ENCODE assay signal across 24 cellular contexts in genomic region chr13:42073683-42074082, GRCh38.
"Had no signal": no experiment of that assay in that cellular context is flagged by ENCODE, and none has a peak within 500 bp of the region (broad histone marks: within the 10 kb centered on the region; RNA-seq: fewer than 3 reads in every experiment).

No MANE protein-coding gene starts in this region.

- H3K4me1 ChIP-seq: colonic mucosa, esophagus squamous epithelium, neural progenitor cell, suprapubic skin, thyroid gland had no signal

- H3K9ac ChIP-seq: neural progenitor cell had no signal

- H3K4me3 ChIP-seq: colonic mucosa, dorsolateral prefrontal cortex, esophagus squamous epithelium, hepatocyte, neural progenitor cell, ovary, smooth muscle cell, suprapubic skin, thyroid gland had no signal

- H3K4me1 Mint-ChIP-seq: neural progenitor cell had no signal

- H3K79me2 ChIP-seq: hepatocyte had no signal

- H3K27me3 Mint-ChIP-seq: type B pancreatic cell had no signal

- DNase-seq: cerebellar nuclear complex; colonic mucosa; dorsolateral prefrontal cortex; effector CD8-positive, alpha-beta T cell; esophagus squamous epithelium; foreskin keratinocyte; kidney; left colon; nucleus accumbens; ovary; right cardiac atrium; stimulated activated CD4-positive, alpha-beta T cell treated with anti-CD3 and anti-CD28 coated beads, Interleukin-2, amount 100 ng/mL, for 48 hours; stimulated activated naive CD8-positive, alpha-beta T cell treated with anti-CD3 and anti-CD28 coated beads, Interleukin-15, Interleukin-2, amounts not matched to agents 100 U/mL and 50 U/mL, for 24 hours; thyroid gland had no signal

- H3K36me3 Mint-ChIP-seq: mesothelial cell of epicardium; natural killer cell treated with Interleukin-12 subunit alpha and Interleukin-12 subunit beta and Interleukin-15 and Interleukin-18, amount 100 ng/mL, for 72 hours; stimulated activated effector memory CD8-positive, alpha-beta T cell treated with anti-CD3 and anti-CD28 coated beads, Interleukin-12 subunit alpha, Interleukin-12 subunit beta, amount 100 ng/mL, for 72 hours had no signal

- H2AFZ ChIP-seq: hepatocyte, neural progenitor cell had no signal

- FAIRE-seq: kidney, urothelium cell line had no signal

- H3K27me3 ChIP-seq: colonic mucosa, dorsolateral prefrontal cortex, esophagus squamous epithelium, foreskin keratinocyte, hepatocyte, neural progenitor cell, ovary, suprapubic skin, thyroid gland had no signal

- H3K27ac Mint-ChIP-seq: mesothelial cell of epicardium; natural killer cell treated with Interleukin-12 subunit alpha and Interleukin-12 subunit beta and Interleukin-15 and Interleukin-18, amount 100 ng/mL, for 72 hours; neural progenitor cell; stimulated activated effector memory CD8-positive, alpha-beta T cell treated with anti-CD3 and anti-CD28 coated beads, Interleukin-12 subunit alpha, Interleukin-12 subunit beta, amount 100 ng/mL, for 72 hours; type B pancreatic cell had no signal

- H3K36me3 ChIP-seq: colonic mucosa, neural progenitor cell, ovary, thyroid gland had no signal

- H3K9me3 Mint-ChIP-seq: mesothelial cell of epicardium; natural killer cell treated with Interleukin-12 subunit alpha and Interleukin-12 subunit beta and Interleukin-15 and Interleukin-18, amount 100 ng/mL, for 72 hours; neural progenitor cell; stimulated activated effector memory CD8-positive, alpha-beta T cell treated with anti-CD3 and anti-CD28 coated beads, Interleukin-12 subunit alpha, Interleukin-12 subunit beta, amount 100 ng/mL, for 72 hours had no signal

- H3K9me3 ChIP-seq: colonic mucosa, esophagus squamous epithelium, ovary, suprapubic skin, thyroid gland had no signal

- H3K4me2 ChIP-seq: hepatocyte, neural progenitor cell, smooth muscle cell had no signal

- ATAC-seq: foreskin keratinocyte; left colon; natural killer cell treated with Interleukin-12 subunit alpha and Interleukin-12 subunit beta and Interleukin-15 and Interleukin-18, amount 100 ng/mL, for 72 hours; stimulated activated effector memory CD8-positive, alpha-beta T cell treated with anti-CD3 and anti-CD28 coated beads, Interleukin-12 subunit alpha, Interleukin-12 subunit beta, amount 100 ng/mL, for 72 hours; stimulated activated naive CD8-positive, alpha-beta T cell treated with anti-CD3 and anti-CD28 coated beads, Interleukin-15, Interleukin-2, amounts not matched to agents 100 U/mL and 50 U/mL, for 24 hours had no signal

- H3K27ac ChIP-seq: colonic mucosa, dorsolateral prefrontal cortex, epithelial cell of prostate, esophagus squamous epithelium, foreskin keratinocyte, hepatocyte, neural progenitor cell, ovary, suprapubic skin, thyroid gland had no signal

- H3K4me3 Mint-ChIP-seq: mesothelial cell of epicardium; natural killer cell treated with Interleukin-12 subunit alpha and Interleukin-12 subunit beta and Interleukin-15 and Interleukin-18, amount 100 ng/mL, for 72 hours; neural progenitor cell; stimulated activated effector memory CD8-positive, alpha-beta T cell treated with anti-CD3 and anti-CD28 coated beads, Interleukin-12 subunit alpha, Interleukin-12 subunit beta, amount 100 ng/mL, for 72 hours; type B pancreatic cell had no signal
